ENCODE assay signal across 20 cellular contexts in the genomic region with DNA sequence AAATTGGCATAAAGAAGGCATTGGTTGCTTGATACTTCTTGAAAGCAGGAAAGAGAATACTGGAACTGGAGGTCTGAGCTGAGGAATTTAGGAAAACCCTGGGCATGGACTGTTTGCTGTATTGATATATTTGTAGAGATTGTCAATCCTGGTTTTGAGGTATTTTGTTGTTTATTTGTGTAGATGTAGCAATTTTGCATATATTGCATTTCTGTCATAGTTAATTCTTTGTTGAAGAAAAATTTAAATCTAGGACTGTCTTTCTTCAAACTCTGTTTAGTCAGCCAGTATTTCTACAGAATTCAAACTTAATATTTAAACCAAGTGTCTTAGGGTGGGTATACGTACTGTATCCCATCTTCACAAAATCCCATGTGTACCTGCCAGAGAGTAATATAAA. TPM values are rescaled to one million over a fixed set of nuclear protein-coding genes. Genes with fewer than 3 reads are reported as not detected.
DNase-seq lines count a peak whose midpoint lies in the region; ATAC-seq, FAIRE-seq and TF ChIP-seq lines count a peak whose summit lies in the region.
"Had no signal": no experiment of that assay in that cellular context is flagged by ENCODE, and none has a peak within 500 bp of the region (broad histone marks: within the 10 kb centered on the region; RNA-seq: fewer than 3 reads in every experiment).

No MANE protein-coding gene starts in this region.

- peaks cover 89% of the 10 kb centered on the region for H3K4me1 Mint-ChIP-seq in activated CD4-positive, alpha-beta memory T cell treated with anti-CD3 and anti-CD28 coated beads for 36 hours (ENCODE audit: low read depth)
- peaks cover 77% of the 10 kb centered on the region for H3K4me1 Mint-ChIP-seq in activated CD4-positive, alpha-beta memory T cell treated with anti-CD3 and anti-CD28 coated beads, Interleukin-2, amount 10 ng/mL, durations not matched to agents 7 days and 5 days
- H3K4me1 Mint-ChIP-seq in naive thymus-derived CD8-positive, alpha-beta T cell: peaks cover 32 to 93% (median 87%) of the 10 kb centered on the region in 4 donors
- H3K4me1 Mint-ChIP-seq in mesothelial cell of epicardium: peaks cover 48% of the 10 kb centered on the region

- no peak for TF ChIP-seq POLR2A in A549 (IDR thresholded peaks at IDR 0.05; ENCODE audit: low read length)

- TF ChIP-seq CTCF in A549 (IDR thresholded peaks at IDR 0.05) (no peak), Loucy (conservative IDR thresholded peaks at IDR 0.05; ENCODE audit: low read length) (no peak), mesothelial cell of epicardium (IDR thresholded peaks at IDR 0.05; ENCODE audit: unreplicated experiment) (no peak)

- no peak overlapping the region for H3K4me3 Mint-ChIP-seq in activated CD4-positive, alpha-beta memory T cell treated with anti-CD3 and anti-CD28 coated beads for 36 hours
- no peak overlapping the region for H3K4me3 Mint-ChIP-seq in activated CD4-positive, alpha-beta memory T cell treated with anti-CD3 and anti-CD28 coated beads, Interleukin-2, amount 10 ng/mL, durations not matched to agents 7 days and 5 days
- peak overlapping the region in 6 of 10 donors; percentile 5 to 50 (median 44) for H3K4me3 Mint-ChIP-seq in naive thymus-derived CD8-positive, alpha-beta T cell
- H3K4me3 Mint-ChIP-seq in mesothelial cell of epicardium: no peak overlapping the region

- H3K27ac ChIP-seq in A549: no peak overlapping the region

- no peak for TF ChIP-seq EP300 in A549 (IDR thresholded peaks at IDR 0.05)

- intact Hi-C loops in activated CD4-positive, alpha-beta memory T cell treated with anti-CD3 and anti-CD28 coated beads for 36 hours (cut with micrococcal nuclease): no loop called here

- ATAC-seq in A549 (no peak), HG03342 (IDR thresholded peaks at IDR 0.05; ENCODE audit: unreplicated experiment) (no peak)
- ATAC-seq in naive thymus-derived CD8-positive, alpha-beta T cell: no peak
- ATAC-seq: SK-N-SH treated with all-trans-retinoic acid at 6 μM for 48 hours had no signal

- no peak for TF ChIP-seq RAD21 in A549 (conservative IDR thresholded peaks at IDR 0.05 in 1 of 2, IDR thresholded peaks at IDR 0.05 in 1 of 2)

- peaks cover 13% of the 10 kb centered on the region for H3K36me3 Mint-ChIP-seq in activated CD4-positive, alpha-beta memory T cell treated with anti-CD3 and anti-CD28 coated beads for 36 hours
- H3K36me3 Mint-ChIP-seq in activated CD4-positive, alpha-beta memory T cell treated with anti-CD3 and anti-CD28 coated beads, Interleukin-2, amount 10 ng/mL, durations not matched to agents 7 days and 5 days (ENCODE audit: low read depth): peaks cover 53% of the 10 kb centered on the region
- H3K36me3 Mint-ChIP-seq in naive thymus-derived CD8-positive, alpha-beta T cell: peaks cover 4 to 29% (median 10%) of the 10 kb centered on the region in 3 donors
- peaks cover 22% of the 10 kb centered on the region for H3K36me3 Mint-ChIP-seq in mesothelial cell of epicardium

- H3K27me3 Mint-ChIP-seq in activated CD4-positive, alpha-beta memory T cell treated with anti-CD3 and anti-CD28 coated beads for 36 hours: no peaks in the 10 kb centered on the region
- H3K27me3 Mint-ChIP-seq in activated CD4-positive, alpha-beta memory T cell treated with anti-CD3 and anti-CD28 coated beads, Interleukin-2, amount 10 ng/mL, durations not matched to agents 7 days and 5 days: no peaks in the 10 kb centered on the region
- H3K27me3 Mint-ChIP-seq in naive thymus-derived CD8-positive, alpha-beta T cell: no peaks in the 10 kb centered on the region
- H3K27me3 Mint-ChIP-seq in mesothelial cell of epicardium (ENCODE audit: low read depth): no peaks in the 10 kb centered on the region
- H3K27me3 Mint-ChIP-seq: IgD-negative memory B cell had no signal

- no peaks in the 10 kb centered on the region for H3K9me2 ChIP-seq in Loucy (replicated peaks; ENCODE audit: low read depth, low read length)

- H3K36me3 ChIP-seq in Loucy (ENCODE audit: insufficient read depth, low read length): peaks cover 99% of the 10 kb centered on the region

- H3K9me3 Mint-ChIP-seq in activated CD4-positive, alpha-beta memory T cell treated with anti-CD3 and anti-CD28 coated beads for 36 hours: no peaks in the 10 kb centered on the region
- H3K9me3 Mint-ChIP-seq in activated CD4-positive, alpha-beta memory T cell treated with anti-CD3 and anti-CD28 coated beads, Interleukin-2, amount 10 ng/mL, durations not matched to agents 7 days and 5 days: no peaks in the 10 kb centered on the region
- no peaks in the 10 kb centered on the region for H3K9me3 Mint-ChIP-seq in naive thymus-derived CD8-positive, alpha-beta T cell
- H3K9me3 Mint-ChIP-seq in mesothelial cell of epicardium: peaks cover 15% of the 10 kb centered on the region

- WGBS in A549 (ENCODE audit: missing lambda C conversion rate): 88% methylated on average over 1 of the region's 1 CpG

- H3K4me3 ChIP-seq in A549 (no peak overlapping the region), Loucy (ENCODE audit: low read length, poor library complexity, severe bottlenecking) (peak overlapping the region; percentile 88)

- peaks cover 53% of the 10 kb centered on the region for H3K27me3 ChIP-seq in Loucy (ENCODE audit: insufficient read depth, low read length, poor library complexity, severe bottlenecking)

- H3K4me2 ChIP-seq in A549 (no peak overlapping the region), Loucy (ENCODE audit: low read depth, low read length, poor library complexity, severe bottlenecking) (peak overlapping the region; percentile 95)

- peaks cover 50% of the 10 kb centered on the region for H3K4me1 ChIP-seq in A549
- peaks cover 48% of the 10 kb centered on the region for H3K4me1 ChIP-seq in Loucy (ENCODE audit: insufficient read depth, low read length, poor library complexity, severe bottlenecking)

- no peak overlapping the region for H2AFZ ChIP-seq in Loucy (ENCODE audit: low read length)

- peak overlapping the region; percentile 99 for H3K9ac ChIP-seq in Loucy (ENCODE audit: low read depth, low read length, poor library complexity, severe bottlenecking)

- H3K9me3 ChIP-seq in A549: no peaks in the 10 kb centered on the region
- no peaks in the 10 kb centered on the region for H3K9me3 ChIP-seq in Loucy (ENCODE audit: insufficient read depth, low read depth, low read length)

- peak overlapping the region; percentile 36 for H3K27ac Mint-ChIP-seq in activated CD4-positive, alpha-beta memory T cell treated with anti-CD3 and anti-CD28 coated beads for 36 hours
- no peak overlapping the region for H3K27ac Mint-ChIP-seq in activated CD4-positive, alpha-beta memory T cell treated with anti-CD3 and anti-CD28 coated beads, Interleukin-2, amount 10 ng/mL, durations not matched to agents 7 days and 5 days
- peak overlapping the region in 4 of 10 donors; percentile 27 to 67 (median 40) for H3K27ac Mint-ChIP-seq in naive thymus-derived CD8-positive, alpha-beta T cell
- no peak overlapping the region for H3K27ac Mint-ChIP-seq in mesothelial cell of epicardium
- H3K27ac Mint-ChIP-seq: IgD-negative memory B cell had no signal

- POLR2A ChIA-PET in activated CD4-positive, alpha-beta memory T cell treated with anti-CD3 and anti-CD28 coated beads for 36 hours (lab: Charles Lee): no interaction called here
- POLR2A ChIA-PET in activated CD4-positive, alpha-beta memory T cell treated with anti-CD3 and anti-CD28 coated beads, Interleukin-2, amount 10 ng/mL, durations not matched to agents 7 days and 5 days (lab: Charles Lee): interaction anchor here (1.4 to 2.2 kb wide), 2 partner anchors 9 to 11 kb away, joined by 4 to 11 read pairs; a partner anchor contains a TSS
- POLR2A ChIA-PET in A549 (lab: Yijun Ruan, JAX): interaction anchor here (1.8 kb wide), 1 partner anchor 9 kb away, joined by 6 read pairs; a partner anchor contains a TSS
- POLR2A ChIA-PET in naive thymus-derived CD8-positive, alpha-beta T cell (lab: Charles Lee): interaction anchor here (1.0 kb wide), 1 partner anchor 10 kb away, joined by 4 read pairs; a partner anchor contains a TSS

- DNase-seq in activated CD4-positive, alpha-beta memory T cell treated with anti-CD3 and anti-CD28 coated beads for 36 hours: no peak
- no peak for DNase-seq in activated CD4-positive, alpha-beta memory T cell treated with anti-CD3 and anti-CD28 coated beads, Interleukin-2, amount 10 ng/mL, durations not matched to agents 7 days and 5 days
- DNase-seq in A549 (ENCODE audit: low read depth in 1 of 2, low spot score in 1 of 2): no peak
- no peak for DNase-seq in naive thymus-derived CD8-positive, alpha-beta T cell
- no peak for DNase-seq in D341Med (ENCODE audit: low spot score)
- DNase-seq in mesothelial cell of epicardium (ENCODE audit: low spot score in 2 of 2, unreplicated experiment in 2 of 2): no peak
- DNase-seq: 8988T, DMS153, EL, NCI-H187, NCI-H345, NCI-H526, OCI-M1, SHP77 treated with DMSO at 0.1 percent for 48 hours had no signal

- H4K20me1 ChIP-seq in Loucy (ENCODE audit: insufficient read depth, low read length, poor library complexity, severe bottlenecking): peaks cover 98% of the 10 kb centered on the region

- peaks cover 100% of the 10 kb centered on the region for H3K79me2 ChIP-seq in Loucy (ENCODE audit: insufficient read depth, low read length)

- FAIRE-seq in A549 (lab: Jason Lieb, UNC): no peak
- FAIRE-seq: GM19239, H1 had no signal

- H3F3A ChIP-seq in Loucy (ENCODE audit: low read depth): peaks cover 34% of the 10 kb centered on the region

- CTCF ChIA-PET in activated CD4-positive, alpha-beta memory T cell treated with anti-CD3 and anti-CD28 coated beads for 36 hours (lab: Charles Lee): no interaction called here
- CTCF ChIA-PET in activated CD4-positive, alpha-beta memory T cell treated with anti-CD3 and anti-CD28 coated beads, Interleukin-2, amount 10 ng/mL, durations not matched to agents 7 days and 5 days (lab: Charles Lee): no interaction called here
- CTCF ChIA-PET in A549 (lab: Yijun Ruan, JAX): interaction anchor here (1.2 kb wide), 1 partner anchor 9 kb away, joined by 6 read pairs; a partner anchor contains a TSS

TF ChIP-seq in A549, 52 proteins besides CTCF, POLR2A, EP300 and RAD21:
- TF ChIP-seq MAFK (IDR thresholded peaks at IDR 0.05; ENCODE audit: partially characterized antibody) (peak; percentile 60), RCOR1 (IDR thresholded peaks at IDR 0.05; ENCODE audit: low read depth, low read length) (no peak)

RNA-seq across cellular contexts. Expression of a gene that starts 9.5 kb away (rescaled TPM):
- total RNA-seq in activated CD4-positive, alpha-beta memory T cell treated with anti-CD3 and anti-CD28 coated beads for 36 hours: 100 to 1,000 TPM; 115 to 117 TPM
- 100 to 1,000 TPM; 199 to 201 TPM for total RNA-seq in activated CD4-positive, alpha-beta memory T cell treated with anti-CD3 and anti-CD28 coated beads, Interleukin-2, amount 10 ng/mL, durations not matched to agents 7 days and 5 days
- polyA plus RNA-seq in A549 (2011; rRNA removed) (161 and 171 TPM in 2 replicates), A549 (2017; fragmentation: RNase III; extraction: RNeasy Plus Mini Kit Qiagen cat#74134 plus additional on column Dnase treatment) (88.9 to 92.9 TPM (median 92.1 TPM) in 3 replicates)
- 25.0 and 32.4 TPM in 2 replicates for polyA plus RNA-seq in A549 (2012; cell fraction: cytosol; rRNA removed)
- 30.8 and 36.9 TPM in 2 replicates for polyA plus RNA-seq in A549 (2012; cell fraction: nucleus; rRNA removed)
- polyA minus RNA-seq in A549 (2011; rRNA and poly(A)+ RNA removed): 78.6 and 86.5 TPM in 2 replicates
- total RNA-seq in naive thymus-derived CD8-positive, alpha-beta T cell: 100 to 1,000 TPM; 103 to 108 TPM
- 100 to 1,000 TPM in 1 of 3 donors, 10 to 100 TPM in 2; 85.1 to 107 (median 97.4) TPM for polyA plus RNA-seq in naive thymus-derived CD8-positive, alpha-beta T cell
- total RNA-seq in mesothelial cell of epicardium: 206 to 214 TPM (median 210 TPM) in 3 replicates

Comparison
In these comparisons a context has a peak if more than half of its experiments do, and no peak if none do; other contexts are left out.
1. H3K4me3 Mint-ChIP-seq: peak in naive thymus-derived CD8-positive, alpha-beta T cell (6 of 10); none in activated CD4-positive, alpha-beta memory T cell treated with anti-CD3 and anti-CD28 coated beads for 36 hours (single experiment), activated CD4-positive, alpha-beta memory T cell treated with anti-CD3 and anti-CD28 coated beads, Interleukin-2, amount 10 ng/mL, durations not matched to agents 7 days and 5 days (single experiment) and mesothelial cell of epicardium (single experiment).